28 cellular contexts compared by ENCODE assay signal in genomic region chrX:86724277-86724676, GRCh38.
"Had no signal": no experiment of that assay in that cellular context is flagged by ENCODE, and none has a peak within 500 bp of the region (broad histone marks: within the 10 kb centered on the region; RNA-seq: fewer than 3 reads in every experiment).

No MANE protein-coding gene starts in this region.

- H2AFZ ChIP-seq: neural progenitor cell, parathyroid adenoma had no signal

- H3K9ac ChIP-seq: neural progenitor cell, parathyroid adenoma had no signal

- H3K27ac ChIP-seq: neural progenitor cell, ovary, parathyroid adenoma, psoas muscle, skin epidermis, spleen, suprapubic skin, testis, tibial artery, transverse colon, upper lobe of right lung, uterus had no signal

- H3K79me2 ChIP-seq: parathyroid adenoma had no signal

- H3K4me1 ChIP-seq: neural progenitor cell, parathyroid adenoma, psoas muscle, spleen, suprapubic skin, testis, tibial artery, transverse colon, upper lobe of right lung, uterus had no signal

- H3K27me3 ChIP-seq: neural progenitor cell, ovary, spleen, suprapubic skin, testis, tibial artery, transverse colon, upper lobe of right lung, uterus had no signal

- H3K4me2 ChIP-seq: neural progenitor cell, smooth muscle cell had no signal

- H3K9me3 ChIP-seq: ovary, psoas muscle, suprapubic skin, testis, transverse colon, upper lobe of right lung, uterus had no signal

- ATAC-seq: natural killer cell; psoas muscle; right cardiac atrium; sciatic nerve; stimulated activated memory B cell treated with anti-CD40 and anti-IgM and Interleukin-4, amounts not matched to agents 10 μg/mL and 1 μg/mL and 100 μg/mL, for 72 hours; stimulated activated naive CD8-positive, alpha-beta T cell treated with anti-CD3 and anti-CD28 coated beads, Interleukin-15, amount 100 ng/mL, for 72 hours; stimulated activated naive CD8-positive, alpha-beta T cell treated with anti-CD3 and anti-CD28 coated beads, Interleukin-15, Interleukin-2, amounts not matched to agents 100 U/mL and 50 U/mL, for 24 hours; upper lobe of right lung had no signal

- H3K36me3 ChIP-seq: neural progenitor cell, ovary, spleen, suprapubic skin, tibial artery, transverse colon, upper lobe of right lung, uterus had no signal

- H3K4me3 ChIP-seq: neural progenitor cell, ovary, psoas muscle, skin epidermis, smooth muscle cell, spleen, suprapubic skin, testis, tibial artery, transverse colon, upper lobe of right lung, uterus had no signal

- DNase-seq: natural killer cell; occipital lobe; ovary; posterior cingulate gyrus; psoas muscle; right cardiac atrium; spleen; stimulated activated CD4-positive, alpha-beta T cell treated with anti-CD3 and anti-CD28 coated beads, Interleukin-12 subunit alpha, Interleukin-12 subunit beta, amount 100 ng/mL, for 4 hours; stimulated activated CD4-positive, alpha-beta T cell treated with anti-CD3 and anti-CD28 coated beads, Interleukin-1b, Interleukin-23, amount 100 ng/mL, for 48 hours; stimulated activated CD4-positive, alpha-beta T cell treated with anti-CD3 and anti-CD28 coated beads, Interleukin-4, amount 100 ng/mL, for 1 hour; stimulated activated CD4-positive, alpha-beta T cell treated with anti-CD3 and anti-CD28 coated beads, Interleukin-4, amount 100 ng/mL, for 4 hours; stimulated activated CD8-positive, alpha-beta memory T cell treated with anti-CD3 and anti-CD28 coated beads, Interleukin-4, amount 100 ng/mL, for 48 hours; stimulated activated naive CD4-positive, alpha-beta T cell; stimulated activated naive CD8-positive, alpha-beta T cell treated with anti-CD3 and anti-CD28 coated beads, Interleukin-15, amount 100 ng/mL, for 72 hours; stimulated activated naive CD8-positive, alpha-beta T cell treated with anti-CD3 and anti-CD28 coated beads, Interleukin-15, Interleukin-2, amounts not matched to agents 100 U/mL and 50 U/mL, for 24 hours; substantia nigra; testis; tibial artery; transverse colon; upper lobe of right lung; uterus had no signal
